Comparison of ENCODE assay signal across 18 cellular contexts in the genomic region with DNA sequence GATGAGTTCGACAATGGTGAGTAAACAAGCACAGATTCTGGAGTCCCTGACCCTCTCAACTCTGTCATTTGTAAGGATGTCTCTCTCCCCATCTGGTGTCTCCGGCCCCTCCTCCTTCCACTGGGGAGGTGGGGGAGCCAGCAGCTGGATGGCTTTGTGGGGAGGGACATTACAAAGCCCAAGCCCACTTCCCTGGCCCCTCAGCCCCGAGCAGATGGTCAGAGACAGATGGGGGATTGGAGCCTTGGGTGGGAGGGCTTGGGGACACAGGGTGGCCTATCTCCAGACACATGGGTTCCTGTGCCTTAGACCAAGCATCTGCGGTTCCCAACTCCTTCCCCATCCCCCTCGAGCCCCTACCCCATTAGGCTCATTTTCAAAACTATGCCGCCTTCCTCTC. TPM values are rescaled to one million over a fixed set of nuclear protein-coding genes. Genes with fewer than 3 reads are reported as not detected.
DNase-seq lines count a peak whose midpoint lies in the region; ATAC-seq and TF ChIP-seq lines count a peak whose summit lies in the region.
"Had no signal": no experiment of that assay in that cellular context is flagged by ENCODE, and none has a peak within 500 bp of the region (broad histone marks: within the 10 kb centered on the region; RNA-seq: fewer than 3 reads in every experiment).

No MANE protein-coding gene starts in this region.

- no peaks in the 10 kb centered on the region for H3K27me3 ChIP-seq in CD4-positive, CD25-positive, alpha-beta regulatory T cell (ENCODE audit: control insufficient read depth, insufficient read depth, low read length)
- H3K27me3 ChIP-seq in Caco-2 (replicated peaks; ENCODE audit: control insufficient read depth, insufficient read depth, low read length), result no peaks in the 10 kb centered on the region
- H3K27me3 ChIP-seq: heart left ventricle, tibial artery had no signal

- ATAC-seq in CD4-positive, CD25-positive, alpha-beta regulatory T cell (ENCODE audit: low read depth in 2 of 2), result no peak
- ATAC-seq in GM18520 (IDR thresholded peaks at IDR 0.05; ENCODE audit: unreplicated experiment), result no peak
- ATAC-seq in HG02870 (IDR thresholded peaks at IDR 0.05; ENCODE audit: unreplicated experiment), result no peak
- ATAC-seq: heart left ventricle, Right ventricle myocardium inferior had no signal

- peaks cover 19% of the 10 kb centered on the region for H3K4me1 ChIP-seq in CD4-positive, CD25-positive, alpha-beta regulatory T cell (ENCODE audit: control insufficient read depth, insufficient read depth, low read length, poor library complexity, severe bottlenecking)
- 0 out of 2 replicates have a peak, but pooled peaks cover 5% of the 10 kb centered on the region for H3K4me1 ChIP-seq in Caco-2

- CTCF ChIA-PET in Caco-2 (lab: Charles Lee) (interaction anchor here (0.6 kb wide), 1 partner anchor 15 kb away, joined by 5 read pairs; no protein-coding TSS in a partner anchor), HEK293T (lab: Yijun Ruan, JAX) (no interaction called here)
- CTCF ChIA-PET in activated CD4-positive, alpha-beta memory T cell treated with anti-CD3 and anti-CD28 coated beads, Interleukin-2, amount 10 ng/mL, durations not matched to agents 7 days and 5 days (lab: Charles Lee), result interaction anchor here (1.3 to 1.4 kb wide), 2 partner anchors 9 to 50 kb away, joined by 3 to 4 read pairs; no protein-coding TSS in a partner anchor

- POLR2A ChIA-PET in Caco-2 (lab: Charles Lee), result interaction anchor here (0.6 kb wide), 1 partner anchor 57 kb away, joined by 3 read pairs; no protein-coding TSS in a partner anchor
- POLR2A ChIA-PET in activated CD4-positive, alpha-beta memory T cell treated with anti-CD3 and anti-CD28 coated beads, Interleukin-2, amount 10 ng/mL, durations not matched to agents 7 days and 5 days (lab: Charles Lee), result no interaction called here
- POLR2A ChIA-PET in HEK293T (lab: Yijun Ruan, JAX), result no interaction called here

- H3K4me3 Mint-ChIP-seq in CD4-positive, CD25-positive, alpha-beta regulatory T cell, result peak overlapping the region; percentile 64 to 92 (median 72)
- peak overlapping the region; percentile 92 for H3K4me3 Mint-ChIP-seq in Caco-2 (ENCODE audit: unreplicated experiment)
- peak overlapping the region; percentile 24 for H3K4me3 Mint-ChIP-seq in activated CD4-positive, alpha-beta memory T cell treated with anti-CD3 and anti-CD28 coated beads, Interleukin-2, amount 10 ng/mL, durations not matched to agents 7 days and 5 days
- peak overlapping the region; percentile 28 for H3K4me3 Mint-ChIP-seq in mesothelial cell of epicardium

- no TSS peak for BruUV-seq in Caco-2 (replicated peaks; lab: Mats Ljungman, UMichigan)

- peaks cover 27% of the 10 kb centered on the region for H3K36me3 ChIP-seq in CD4-positive, CD25-positive, alpha-beta regulatory T cell (ENCODE audit: control insufficient read depth, insufficient read depth, low read length)
- peaks cover 4% of the 10 kb centered on the region for H3K36me3 ChIP-seq in Caco-2 (ENCODE audit: control insufficient read depth, insufficient read depth, low read length)

- H3K36me3 Mint-ChIP-seq in CD4-positive, CD25-positive, alpha-beta regulatory T cell, result peaks cover 16% of the 10 kb centered on the region
- H3K36me3 Mint-ChIP-seq in Caco-2 (ENCODE audit: insufficient read depth, unreplicated experiment), result peaks cover 76% of the 10 kb centered on the region
- H3K36me3 Mint-ChIP-seq in activated CD4-positive, alpha-beta memory T cell treated with anti-CD3 and anti-CD28 coated beads, Interleukin-2, amount 10 ng/mL, durations not matched to agents 7 days and 5 days (ENCODE audit: low read depth), result peaks cover 13% of the 10 kb centered on the region
- peaks cover 21% of the 10 kb centered on the region for H3K36me3 Mint-ChIP-seq in mesothelial cell of epicardium

- intact Hi-C loops in Caco-2 (cut with micrococcal nuclease; ENCODE audit: unreplicated experiment), result no loop called here

- H3K27ac ChIP-seq in CD4-positive, CD25-positive, alpha-beta regulatory T cell (ENCODE audit: insufficient read depth, low read length, poor library complexity, severe bottlenecking), result no peak overlapping the region
- H3K27ac ChIP-seq: heart left ventricle, tibial artery had no signal

- H3K27me3 Mint-ChIP-seq in CD4-positive, CD25-positive, alpha-beta regulatory T cell, result no peaks in the 10 kb centered on the region
- no peaks in the 10 kb centered on the region for H3K27me3 Mint-ChIP-seq in Caco-2 (ENCODE audit: insufficient read depth, unreplicated experiment)
- H3K27me3 Mint-ChIP-seq in activated CD4-positive, alpha-beta memory T cell treated with anti-CD3 and anti-CD28 coated beads, Interleukin-2, amount 10 ng/mL, durations not matched to agents 7 days and 5 days, result no peaks in the 10 kb centered on the region
- no peaks in the 10 kb centered on the region for H3K27me3 Mint-ChIP-seq in mesothelial cell of epicardium (ENCODE audit: low read depth)

- DNase-seq in CD4-positive, CD25-positive, alpha-beta regulatory T cell, result no peak
- DNase-seq in Caco-2 (no peak), mesothelial cell of epicardium (ENCODE audit: low spot score in 2 of 2, unreplicated experiment in 2 of 2) (no peak), HEK293T (ENCODE audit: extremely low spot score) (no peak)
- no peak for DNase-seq in activated CD4-positive, alpha-beta memory T cell treated with anti-CD3 and anti-CD28 coated beads, Interleukin-2, amount 10 ng/mL, durations not matched to agents 7 days and 5 days
- DNase-seq: C1 segment of cervical spinal cord; DMS79 treated with DMSO at 0.1 percent for 48 hours; effector CD4-positive, alpha-beta T cell; heart left ventricle; Kasumi-1; NCI-H226; T-helper 1 cell; tibial artery had no signal

- H3K4me1 Mint-ChIP-seq in CD4-positive, CD25-positive, alpha-beta regulatory T cell, result peaks cover 4 to 32% (median 25%) of the 10 kb centered on the region in 4 donors
- peaks cover 17% of the 10 kb centered on the region for H3K4me1 Mint-ChIP-seq in Caco-2 (ENCODE audit: low read depth, unreplicated experiment)
- peaks cover 26% of the 10 kb centered on the region for H3K4me1 Mint-ChIP-seq in activated CD4-positive, alpha-beta memory T cell treated with anti-CD3 and anti-CD28 coated beads, Interleukin-2, amount 10 ng/mL, durations not matched to agents 7 days and 5 days
- H3K4me1 Mint-ChIP-seq in mesothelial cell of epicardium, result peaks cover 22% of the 10 kb centered on the region

- H3K4me3 ChIP-seq in CD4-positive, CD25-positive, alpha-beta regulatory T cell (ENCODE audit: low read depth, low read length), result no peak overlapping the region
- no peak overlapping the region for H3K4me3 ChIP-seq in Caco-2 (ENCODE audit: low read depth, low read length)
- H3K4me3 ChIP-seq: heart left ventricle, lung, tibial artery had no signal

- H3K27ac Mint-ChIP-seq in CD4-positive, CD25-positive, alpha-beta regulatory T cell, result peak overlapping the region in 1 of 3 donors; percentile 40
- H3K27ac Mint-ChIP-seq in Caco-2 (ENCODE audit: unreplicated experiment), result no peak overlapping the region
- no peak overlapping the region for H3K27ac Mint-ChIP-seq in activated CD4-positive, alpha-beta memory T cell treated with anti-CD3 and anti-CD28 coated beads, Interleukin-2, amount 10 ng/mL, durations not matched to agents 7 days and 5 days
- no peak overlapping the region for H3K27ac Mint-ChIP-seq in mesothelial cell of epicardium

- no peaks in the 10 kb centered on the region for H3K9me3 ChIP-seq in CD4-positive, CD25-positive, alpha-beta regulatory T cell (ENCODE audit: control insufficient read depth in 2 of 2, low read length in 2 of 2)
- H3K9me3 ChIP-seq in Caco-2, result no peaks in the 10 kb centered on the region
- H3K9me3 ChIP-seq: heart left ventricle, tibial artery had no signal

- no peak for TF ChIP-seq CTCF in Caco-2 (IDR thresholded peaks at IDR 0.05; ENCODE audit: insufficient read depth in 1 of 2, low read depth in 1 of 2, low read length in 1 of 2, severe bottlenecking in 1 of 2, unreplicated experiment in 1 of 2)
- TF ChIP-seq CTCF in mesothelial cell of epicardium (IDR thresholded peaks at IDR 0.05; ENCODE audit: unreplicated experiment), result no peak

- H3K9me3 Mint-ChIP-seq in CD4-positive, CD25-positive, alpha-beta regulatory T cell, result no peaks in the 10 kb centered on the region
- no peaks in the 10 kb centered on the region for H3K9me3 Mint-ChIP-seq in Caco-2 (ENCODE audit: unreplicated experiment)
- H3K9me3 Mint-ChIP-seq in activated CD4-positive, alpha-beta memory T cell treated with anti-CD3 and anti-CD28 coated beads, Interleukin-2, amount 10 ng/mL, durations not matched to agents 7 days and 5 days, result no peaks in the 10 kb centered on the region
- no peaks in the 10 kb centered on the region for H3K9me3 Mint-ChIP-seq in mesothelial cell of epicardium

RNA-seq across cellular contexts. Expression of gene TIMM50, which starts 2.5 kb away (rescaled TPM):
- total RNA-seq in CD4-positive, CD25-positive, alpha-beta regulatory T cell, result 45.3 TPM
- 10 to 100 TPM; 35.4 to 47.4 (median 40.2) TPM for polyA plus RNA-seq in CD4-positive, CD25-positive, alpha-beta regulatory T cell
- total RNA-seq in Caco-2 (2022), result 152 and 162 TPM in 2 replicates
- total RNA-seq in activated CD4-positive, alpha-beta memory T cell treated with anti-CD3 and anti-CD28 coated beads, Interleukin-2, amount 10 ng/mL, durations not matched to agents 7 days and 5 days, result 10 to 100 TPM; 44.0 to 44.8 TPM
- 69.3 to 78.9 TPM (median 70.7 TPM) in 3 replicates for total RNA-seq in mesothelial cell of epicardium

RNA-seq across cellular contexts. Expression of gene DLL3, which starts 15.6 kb away (rescaled TPM):
- 0.17 TPM for total RNA-seq in CD4-positive, CD25-positive, alpha-beta regulatory T cell
- polyA plus RNA-seq in CD4-positive, CD25-positive, alpha-beta regulatory T cell, result under 1 TPM in 1 of 4 donors, not detected in 3; 0.13 TPM
- total RNA-seq in Caco-2 (2022) (1.7 and 2.7 TPM in 2 replicates), mesothelial cell of epicardium (0.40 to 0.53 TPM (median 0.50 TPM) in 3 replicates)
- under 1 TPM; 0.28 to 0.30 TPM for total RNA-seq in activated CD4-positive, alpha-beta memory T cell treated with anti-CD3 and anti-CD28 coated beads, Interleukin-2, amount 10 ng/mL, durations not matched to agents 7 days and 5 days
- total RNA-seq: cardiac septum, heart left ventricle, lung, Right ventricle myocardium inferior had no signal
- polyA plus RNA-seq: heart left ventricle had no signal

RNA-seq across cellular contexts. Expression of gene SELENOV, which starts 31.8 kb away (rescaled TPM):
- not detected for total RNA-seq in CD4-positive, CD25-positive, alpha-beta regulatory T cell
- not detected for polyA plus RNA-seq in CD4-positive, CD25-positive, alpha-beta regulatory T cell
- total RNA-seq in Caco-2 (2022) (0.46 and 1.6 TPM in 2 replicates), mesothelial cell of epicardium (0.60 to 0.81 TPM (median 0.78 TPM) in 3 replicates)
- not detected for total RNA-seq in activated CD4-positive, alpha-beta memory T cell treated with anti-CD3 and anti-CD28 coated beads, Interleukin-2, amount 10 ng/mL, durations not matched to agents 7 days and 5 days
- total RNA-seq: cardiac septum, heart left ventricle, lung, Right ventricle myocardium inferior had no signal
- polyA plus RNA-seq: heart left ventricle, lung had no signal

RNA-seq across cellular contexts. Expression of gene SUPT5H, which starts 37.8 kb away (rescaled TPM):
- total RNA-seq in CD4-positive, CD25-positive, alpha-beta regulatory T cell, result 322 TPM
- polyA plus RNA-seq in CD4-positive, CD25-positive, alpha-beta regulatory T cell, result 10 to 100 TPM; 75.1 to 83.9 (median 82.8) TPM
- total RNA-seq in Caco-2 (2022), result 171 and 188 TPM in 2 replicates
- total RNA-seq in activated CD4-positive, alpha-beta memory T cell treated with anti-CD3 and anti-CD28 coated beads, Interleukin-2, amount 10 ng/mL, durations not matched to agents 7 days and 5 days, result 100 to 1,000 TPM; 153 to 159 TPM
- total RNA-seq in mesothelial cell of epicardium, result 127 to 136 TPM (median 129 TPM) in 3 replicates

RNA-seq across cellular contexts. Expression of gene RPS16, which starts 47.4 kb away (rescaled TPM):
- 2,708 TPM for total RNA-seq in CD4-positive, CD25-positive, alpha-beta regulatory T cell
- polyA plus RNA-seq in CD4-positive, CD25-positive, alpha-beta regulatory T cell, result 1,000 to 10,000 TPM; 1,440 to 2,367 (median 1,925) TPM
- 2,801 and 3,019 TPM in 2 replicates for total RNA-seq in Caco-2 (2022)
- total RNA-seq in activated CD4-positive, alpha-beta memory T cell treated with anti-CD3 and anti-CD28 coated beads, Interleukin-2, amount 10 ng/mL, durations not matched to agents 7 days and 5 days, result 1,000 to 10,000 TPM; 2,238 to 2,243 TPM
- 1,616 to 1,722 TPM (median 1,707 TPM) in 3 replicates for total RNA-seq in mesothelial cell of epicardium

Comparison
In these comparisons a context has a peak if more than half of its experiments do, and no peak if none do; other contexts are left out.
1. H3K4me3 Mint-ChIP-seq: peak in every context shown above with its lines; median percentile 92 in Caco-2; 72 in CD4-positive, CD25-positive, alpha-beta regulatory T cell; 28 in mesothelial cell of epicardium; 24 in activated CD4-positive, alpha-beta memory T cell treated with anti-CD3 and anti-CD28 coated beads, Interleukin-2, amount 10 ng/mL, durations not matched to agents 7 days and 5 days.